1 cellular context compared by ENCODE assay signal in the genomic region with DNA sequence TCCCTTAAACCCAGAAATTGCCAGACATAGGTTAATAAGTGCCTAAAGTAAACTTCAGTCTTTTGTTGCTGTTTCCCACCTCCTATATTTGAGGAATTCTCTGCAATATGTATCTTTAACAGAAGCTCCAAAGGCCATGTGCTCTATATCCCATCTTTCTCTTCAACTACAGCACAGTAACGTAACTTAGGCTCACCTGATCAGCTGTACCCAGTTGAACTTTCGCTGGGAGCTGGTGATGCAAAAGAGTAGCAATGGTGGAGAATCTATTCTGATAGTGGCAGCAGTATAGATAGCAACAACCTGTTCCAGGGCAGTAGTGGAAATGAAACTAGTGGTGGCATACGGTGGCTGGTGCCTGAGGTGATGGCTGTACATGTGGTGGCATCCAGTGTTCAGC.
TF ChIP-seq lines count a peak whose summit lies in the region.

No MANE protein-coding gene starts in this region.

TF ChIP-seq in H1, 55 proteins besides CTCF, POLR2A, EP300 and RAD21 (continued from another document):
- TF ChIP-seq E2F6 (IDR thresholded peaks at IDR 0.05) (no peak), GABPA (IDR thresholded peaks at IDR 0.05; ENCODE audit: borderline replicate concordance, insufficient read depth, low read length) (no peak), SP4 (IDR thresholded peaks at IDR 0.05; ENCODE audit: low read length) (no peak)
